In genomic region chr4:153676984-153677383, GRCh38 we compare ENCODE assay signal across 13 cellular contexts. TPM values are rescaled to one million over a fixed set of nuclear protein-coding genes. Genes with fewer than 3 reads are reported as not detected.
DNase-seq lines count a peak whose midpoint lies in the region; ATAC-seq and TF ChIP-seq lines count a peak whose summit lies in the region.
"Had no signal": no experiment of that assay in that cellular context is flagged by ENCODE, and none has a peak within 500 bp of the region (broad histone marks: within the 10 kb centered on the region; RNA-seq: fewer than 3 reads in every experiment).

No MANE protein-coding gene starts in this region.

- H3K27ac ChIP-seq in RWPE1 (peak overlapping the region; percentile 52; the same call in 1 of the 2 replicates), stomach (no peak overlapping the region)
- H3K27ac ChIP-seq: uterus had no signal

- peaks cover 0 to 19% (median 17%) of the 10 kb centered on the region in 4 donors for H3K9me3 ChIP-seq in stomach
- H3K9me3 ChIP-seq: uterus had no signal

- TF ChIP-seq POLR2A in GM18505 (IDR thresholded peaks at IDR 0.05; ENCODE audit: borderline replicate concordance, extremely low read depth, insufficient read depth, insufficient read length) = no peak
- no peak for TF ChIP-seq POLR2A in stomach (IDR thresholded peaks at IDR 0.05)

- CTCF ChIA-PET in RWPE1 (lab: Yijun Ruan, JAX) = no interaction called here

- WGBS in stomach, 5 donors = 30 to 66% (median 58%) methylated on average over 1 of the region's 1 CpG

- H3K27me3 ChIP-seq in stomach = no peaks in the 10 kb centered on the region
- H3K27me3 ChIP-seq: uterus had no signal

- H3K4me3 ChIP-seq in stomach = no peak overlapping the region
- H3K4me3 ChIP-seq: uterus had no signal

- peak; percentile 39 for DNase-seq in GM03348 (ENCODE audit: low spot score)
- DNase-seq in RWPE1 (ENCODE audit: low spot score) = peak; percentile 84
- peak; percentile 86 for DNase-seq in fibroblast of gingiva (ENCODE audit: low read depth)
- DNase-seq in renal cortical epithelial cell (ENCODE audit: low read depth) = peak; percentile 94
- no peak for DNase-seq in NAMALWA (ENCODE audit: low spot score)
- no peak for DNase-seq in stomach
- no peak for DNase-seq in cerebellar nuclear complex (lab: John Stamatoyannopoulos, UW)
- DNase-seq: activated CD8-positive, alpha-beta memory T cell treated with anti-CD3 and anti-CD28 coated beads, Interleukin-2, amount 10 ng/mL, durations not matched to agents 7 days and 5 days; DMS79 treated with DMSO at 0.1 percent for 48 hours; KBM-7; NCI-H2171; uterus had no signal

- H3K36me3 ChIP-seq in stomach = no peaks in the 10 kb centered on the region
- H3K36me3 ChIP-seq: uterus had no signal

- ATAC-seq in GM18505 (IDR thresholded peaks at IDR 0.05; ENCODE audit: unreplicated experiment) = no peak
- ATAC-seq: activated CD8-positive, alpha-beta memory T cell treated with anti-CD3 and anti-CD28 coated beads, Interleukin-2, amount 10 ng/mL, durations not matched to agents 7 days and 5 days had no signal

- TF ChIP-seq CTCF in RWPE1 (conservative IDR thresholded peaks at IDR 0.05; ENCODE audit: low read depth) (no peak), stomach (IDR thresholded peaks at IDR 0.05) (no peak)

- POLR2A ChIA-PET in RWPE1 (lab: Yijun Ruan, JAX; ENCODE audit: low non-redundant PET) = no interaction called here

- TF ChIP-seq EP300 in stomach (IDR thresholded peaks at IDR 0.05) = no peak

- H3K4me1 ChIP-seq in stomach = no peaks in the 10 kb centered on the region
- H3K4me1 ChIP-seq: uterus had no signal

- intact Hi-C loops in stomach (cut with DNase I; ENCODE audit: low total_unique reads) = no loop called here

RNA-seq across cellular contexts. Expression of gene TLR2, which starts 7.1 kb away (rescaled TPM):
- total RNA-seq in renal cortical epithelial cell (23.5 and 43.6 TPM in 2 replicates), stomach (10 to 100 TPM in 4 of 5 donors, under 1 TPM in 1; 0.29 to 35.0 (median 22.5) TPM)
- 1 to 10 TPM; 2.3 to 3.8 (median 3.3) TPM for polyA plus RNA-seq in stomach

Comparison
In these comparisons a context has a peak if more than half of its experiments do, and no peak if none do; other contexts are left out.
1. DNase-seq: peak in GM03348 (single experiment), RWPE1 (single experiment), fibroblast of gingiva (single experiment) and renal cortical epithelial cell (single experiment); none in NAMALWA (single experiment), stomach (single experiment) and cerebellar nuclear complex (0 of 2).